ENCODE assay signal across 8 cellular contexts in genomic region chr20:32190608-32191415, GRCh38. TPM values are rescaled to one million over a fixed set of nuclear protein-coding genes. Genes with fewer than 3 reads are reported as not detected.
DNase-seq lines count a peak whose midpoint lies in the region; ATAC-seq, FAIRE-seq and TF ChIP-seq lines count a peak whose summit lies in the region.

No MANE protein-coding gene starts in this region.

- no peak for FAIRE-seq in endothelial cell of umbilical vein (lab: Jason Lieb, UNC)

- POLR2A ChIA-PET in endothelial cell of umbilical vein (lab: Charles Lee) = no interaction called here

- H3K4me1 ChIP-seq in endothelial cell of umbilical vein (ENCODE audit: control insufficient read depth, extremely low read depth, insufficient read depth, low read length) (peaks cover 10% of the 10 kb centered on the region), ovary (ENCODE audit: insufficient read depth) (peaks cover 19% of the 10 kb centered on the region)

- DNase-seq in ELF-1 (ENCODE audit: low read depth, low spot score) (peak; percentile 53), NCI-H82 treated with DMSO at 0.1 percent for 48 hours (lab: John Stamatoyannopoulos, UW; ENCODE audit: unreplicated experiment) (peak; percentile 13), endothelial cell of umbilical vein (ENCODE audit: low read depth, low spot score) (peak; percentile 10), ovary (no peak), NCI-H2196 treated with DMSO at 0.1 percent for 48 hours (lab: John Stamatoyannopoulos, UW; ENCODE audit: unreplicated experiment) (no peak)
- DNase-seq in stimulated activated CD4-positive, alpha-beta T cell treated with anti-CD3 and anti-CD28 coated beads, Interleukin-2, amount 100 ng/mL, for 48 hours = no peak

- BruUV-seq in endothelial cell of umbilical vein (replicated peaks; lab: Mats Ljungman, UMichigan) = no TSS peak

- H3K9me3 ChIP-seq in endothelial cell of umbilical vein (replicated peaks; ENCODE audit: control insufficient read depth, insufficient read depth, low read length) (no peaks in the 10 kb centered on the region), ovary (no peaks in the 10 kb centered on the region)

- H3K27me3 ChIP-seq in endothelial cell of umbilical vein (ENCODE audit: control insufficient read depth in 2 of 2, insufficient read depth in 2 of 2, low read length in 2 of 2) (no peaks in the 10 kb centered on the region), ovary (no peaks in the 10 kb centered on the region)

- peak overlapping the region; percentile 79 for H3K9ac ChIP-seq in endothelial cell of umbilical vein (replicated peaks; ENCODE audit: extremely low read depth, insufficient read depth, low read length)

- H3K27ac ChIP-seq in endothelial cell of umbilical vein (ENCODE audit: insufficient read depth, low read depth, low read length) (no peak overlapping the region), ovary (peak overlapping the region; percentile 88 to 97)

- CTCF ChIA-PET in endothelial cell of umbilical vein (lab: Charles Lee) = interaction anchor here (0.9 to 2.0 kb wide), 2 partner anchors 10 to 22 kb away, joined by 3 to 5 read pairs; no protein-coding TSS in a partner anchor

- TF ChIP-seq EP300 in ovary (IDR thresholded peaks at IDR 0.05) = no peak

- H3K4me2 ChIP-seq in endothelial cell of umbilical vein (ENCODE audit: insufficient read depth, low read length) = peak overlapping the region; percentile 73

- TF ChIP-seq POLR2A in endothelial cell of umbilical vein (IDR thresholded peaks at IDR 0.05; ENCODE audit: low read depth, low read length) (no peak), ovary (IDR thresholded peaks at IDR 0.05) (no peak)

- 33 to 40% (median 33%) methylated on average over 14 of the region's 14 CpGs for WGBS in ovary, 3 donors

- H4K20me1 ChIP-seq in endothelial cell of umbilical vein (replicated peaks; ENCODE audit: control insufficient read depth, extremely low read depth, insufficient read depth, low read length) = no peaks in the 10 kb centered on the region

- H2AFZ ChIP-seq in endothelial cell of umbilical vein (ENCODE audit: low read depth, low read length) = peak overlapping the region; percentile 94

- dilution Hi-C loops in endothelial cell of umbilical vein (cut with MboI; ENCODE audit: extremely low pct_ligation_motif_present, low sequenced_read_pairs) = no loop called here

- H3K9me1 ChIP-seq in endothelial cell of umbilical vein (replicated peaks; ENCODE audit: control insufficient read depth, extremely low read depth, insufficient read depth, low read length) = no peaks in the 10 kb centered on the region

- H3K36me3 ChIP-seq in endothelial cell of umbilical vein (ENCODE audit: control insufficient read depth in 2 of 2, extremely low read depth in 1 of 2, insufficient read depth in 2 of 2, low read length in 2 of 2) = peaks cover 2 to 11% of the 10 kb centered on the region in 2 experiments
- no peaks in the 10 kb centered on the region for H3K36me3 ChIP-seq in ovary

- H3K4me3 ChIP-seq in endothelial cell of umbilical vein (replicated peaks in 1 of 3; ENCODE audit: insufficient read depth in 1 of 3, low read depth in 1 of 3, low read length in 3 of 3) (peak overlapping the region; percentile 41 to 57 (median 52)), ovary (peak overlapping the region; percentile 38)

- TF ChIP-seq CTCF in endothelial cell of umbilical vein (IDR thresholded peaks at IDR 0.05; ENCODE audit: extremely low read depth in 1 of 2, insufficient read depth in 1 of 2, low read depth in 1 of 2, low read length in 2 of 2) (no peak), ovary (IDR thresholded peaks at IDR 0.05) (no peak)

- intact Hi-C loops in endothelial cell of umbilical vein (cut with micrococcal nuclease) (no loop called here), ovary (cut with DNase I) (loop anchor here in 1 of 4 donors (10.0 kb wide), 1 partner anchor 86 kb away; the partner anchor contains the start of gene TM9SF4)

- ATAC-seq in HG02678 (IDR thresholded peaks at IDR 0.05; ENCODE audit: unreplicated experiment) (no peak), HG03442 (IDR thresholded peaks at IDR 0.05; ENCODE audit: unreplicated experiment) (no peak)

- H3K79me2 ChIP-seq in endothelial cell of umbilical vein (ENCODE audit: control insufficient read depth, insufficient read depth, low read length) = no peaks in the 10 kb centered on the region

TF ChIP-seq in endothelial cell of umbilical vein, 7 proteins besides CTCF, POLR2A, EP300 and RAD21:
- TF ChIP-seq POLR2AphosphoS5 (IDR thresholded peaks at IDR 0.05; ENCODE audit: insufficient read depth, low read depth, low read length) = no peak
- no peak for TF ChIP-seq EZH2 (IDR thresholded peaks at IDR 0.05; ENCODE audit: borderline replicate concordance, low read depth, low read length, severe bottlenecking)
- TF ChIP-seq JUN (IDR thresholded peaks at IDR 0.05; ENCODE audit: borderline replicate concordance, insufficient read depth, insufficient read length, low read depth) = no peak
- TF ChIP-seq FOS (IDR thresholded peaks at IDR 0.05; ENCODE audit: borderline replicate concordance, insufficient read depth, low read length) = no peak
- TF ChIP-seq MAX (IDR thresholded peaks at IDR 0.05; ENCODE audit: insufficient read depth, insufficient read length) = no peak
- no peak for TF ChIP-seq GATA2 (IDR thresholded peaks at IDR 0.05; ENCODE audit: insufficient read depth, insufficient read length, low read depth, low read length)
- no peak for TF ChIP-seq MYC (IDR thresholded peaks at IDR 0.05; ENCODE audit: low read depth, low read length)
TF ChIP-seq in endothelial cell of umbilical vein: peak in this region for 0.

RNA-seq across cellular contexts. Expression of gene PLAGL2, which starts 16.7 kb away (rescaled TPM):
- total RNA-seq in endothelial cell of umbilical vein (14.6 and 15.2 TPM in 2 replicates), ovary (10 to 100 TPM in 6 of 7 donors, 1 to 10 TPM in 1; 6.6 to 21.8 (median 15.9) TPM)
- polyA plus RNA-seq in endothelial cell of umbilical vein (7.0 and 8.2 TPM in 2 replicates), ovary (10 to 100 TPM in 1 of 2 donors, 1 to 10 TPM in 1; 5.4 to 11.4 TPM)
- 7.1 and 7.7 TPM in 2 replicates for polyA plus RNA-seq in endothelial cell of umbilical vein (2011; cell fraction: cytosol; rRNA removed)
- 6.1 and 7.6 TPM in 2 replicates for polyA plus RNA-seq in endothelial cell of umbilical vein (2011; cell fraction: nucleus; rRNA removed)
- polyA plus RNA-seq in endothelial cell of umbilical vein (2012) = 8.7 and 9.1 TPM in 2 replicates
- 11.0 and 11.8 TPM in 2 replicates for polyA minus RNA-seq in endothelial cell of umbilical vein
- polyA minus RNA-seq in endothelial cell of umbilical vein (2011; cell fraction: cytosol; rRNA and poly(A)+ RNA removed) = 8.2 TPM
- 6.7 and 7.4 TPM in 2 replicates for polyA minus RNA-seq in endothelial cell of umbilical vein (2011; cell fraction: nucleus; rRNA and poly(A)+ RNA removed)

RNA-seq across cellular contexts. Expression of gene POFUT1, which starts 16.9 kb away (rescaled TPM):
- 48.1 and 51.4 TPM in 2 replicates for total RNA-seq in endothelial cell of umbilical vein
- polyA plus RNA-seq in endothelial cell of umbilical vein = 29.0 and 30.9 TPM in 2 replicates
- polyA plus RNA-seq in endothelial cell of umbilical vein (2011; cell fraction: cytosol; rRNA removed) = 35.4 and 35.7 TPM in 2 replicates
- polyA plus RNA-seq in endothelial cell of umbilical vein (2011; cell fraction: nucleus; rRNA removed) = 21.0 and 23.0 TPM in 2 replicates
- 39.6 and 45.7 TPM in 2 replicates for polyA plus RNA-seq in endothelial cell of umbilical vein (2012)
- 39.5 and 43.7 TPM in 2 replicates for polyA minus RNA-seq in endothelial cell of umbilical vein
- polyA minus RNA-seq in endothelial cell of umbilical vein (2011; cell fraction: cytosol; rRNA and poly(A)+ RNA removed) = 20.0 TPM
- polyA minus RNA-seq in endothelial cell of umbilical vein (2011; cell fraction: nucleus; rRNA and poly(A)+ RNA removed) = 13.8 and 18.7 TPM in 2 replicates
- total RNA-seq in ovary = 10 to 100 TPM; 18.0 to 47.7 (median 32.3) TPM
- polyA plus RNA-seq in ovary = 10 to 100 TPM; 19.2 to 48.4 TPM

Comparison
In these comparisons a context has a peak if more than half of its experiments do, and no peak if none do; other contexts are left out.
1. DNase-seq: peak in ELF-1 (single experiment), NCI-H82 treated with DMSO at 0.1 percent for 48 hours (single experiment) and endothelial cell of umbilical vein (single experiment); none in ovary (0 of 5), stimulated activated CD4-positive, alpha-beta T cell treated with anti-CD3 and anti-CD28 coated beads, Interleukin-2, amount 100 ng/mL, for 48 hours (0 of 2) and NCI-H2196 treated with DMSO at 0.1 percent for 48 hours (single experiment).